In genomic region chr3:33030246-33030645, GRCh38 we compare ENCODE assay signal across 20 cellular contexts.
A peak's percentile ranks its signal among the peaks of the same experiment; 100 is the strongest.
DNase-seq lines count a peak whose midpoint lies in the region; ATAC-seq and TF ChIP-seq lines count a peak whose summit lies in the region.
"Had no signal": no experiment of that assay in that cellular context is flagged by ENCODE, and none has a peak within 500 bp of the region (broad histone marks: within the 10 kb centered on the region; RNA-seq: fewer than 3 reads in every experiment).

No MANE protein-coding gene starts in this region.

- H3K4me3 Mint-ChIP-seq in activated CD8-positive, alpha-beta memory T cell treated with anti-CD3 and anti-CD28 coated beads, Interleukin-2, amount 10 ng/mL, durations not matched to agents 7 days and 5 days = no peak overlapping the region
- peak overlapping the region in 3 of 8 donors; percentile 51 to 59 (median 54) for H3K4me3 Mint-ChIP-seq in CD4-positive, alpha-beta memory T cell
- H3K4me3 Mint-ChIP-seq in activated T-helper 2 cell treated with anti-CD3 and anti-CD28 coated beads, Interferon-gamma antibody, Interleukin-2, Interleukin-4, amounts not matched to agents 10 μg/mL and 5 μg/mL and 100 μg/mL, durations not matched to agents 14 hours and 24 hours and 36 hours (ENCODE audit: low read depth) = no peak overlapping the region
- H3K4me3 Mint-ChIP-seq: GM23338 had no signal

- no peaks in the 10 kb centered on the region for H3K27me3 Mint-ChIP-seq in activated CD8-positive, alpha-beta memory T cell treated with anti-CD3 and anti-CD28 coated beads, Interleukin-2, amount 10 ng/mL, durations not matched to agents 7 days and 5 days
- H3K27me3 Mint-ChIP-seq in CD4-positive, alpha-beta memory T cell = no peaks in the 10 kb centered on the region
- no peaks in the 10 kb centered on the region for H3K27me3 Mint-ChIP-seq in activated T-helper 2 cell treated with anti-CD3 and anti-CD28 coated beads, Interferon-gamma antibody, Interleukin-2, Interleukin-4, amounts not matched to agents 10 μg/mL and 5 μg/mL and 100 μg/mL, durations not matched to agents 14 hours and 24 hours and 36 hours (ENCODE audit: low read depth)

- H3K27ac ChIP-seq in CD4-positive, alpha-beta memory T cell (ENCODE audit: low read depth, low read length) = no peak overlapping the region
- H3K27ac ChIP-seq: A549 had no signal

- POLR2A ChIA-PET in CD4-positive, alpha-beta memory T cell (lab: Charles Lee; ENCODE audit: partially characterized antibody) = interaction anchor here (0.6 to 25.0 kb wide), 22 partner anchors 8 to 82 kb away, joined by 3 to 687 read pairs (median 4); partner anchors contain the start of gene CCR4

- no peak for TF ChIP-seq POLR2A in erythroblast (IDR thresholded peaks at IDR 0.05; ENCODE audit: low read length)

- peaks cover 31% of the 10 kb centered on the region for H3K4me1 Mint-ChIP-seq in activated CD8-positive, alpha-beta memory T cell treated with anti-CD3 and anti-CD28 coated beads, Interleukin-2, amount 10 ng/mL, durations not matched to agents 7 days and 5 days
- H3K4me1 Mint-ChIP-seq in CD4-positive, alpha-beta memory T cell = peaks cover 24 to 51% (median 32%) of the 10 kb centered on the region in 4 donors
- H3K4me1 Mint-ChIP-seq in activated T-helper 2 cell treated with anti-CD3 and anti-CD28 coated beads, Interferon-gamma antibody, Interleukin-2, Interleukin-4, amounts not matched to agents 10 μg/mL and 5 μg/mL and 100 μg/mL, durations not matched to agents 14 hours and 24 hours and 36 hours (ENCODE audit: low read depth) = peaks cover 19% of the 10 kb centered on the region

- H3K36me3 Mint-ChIP-seq in activated CD8-positive, alpha-beta memory T cell treated with anti-CD3 and anti-CD28 coated beads, Interleukin-2, amount 10 ng/mL, durations not matched to agents 7 days and 5 days = peaks cover 38% of the 10 kb centered on the region
- H3K36me3 Mint-ChIP-seq in CD4-positive, alpha-beta memory T cell = peaks cover 17 to 34% of the 10 kb centered on the region in 2 donors
- H3K36me3 Mint-ChIP-seq in activated T-helper 2 cell treated with anti-CD3 and anti-CD28 coated beads, Interferon-gamma antibody, Interleukin-2, Interleukin-4, amounts not matched to agents 10 μg/mL and 5 μg/mL and 100 μg/mL, durations not matched to agents 14 hours and 24 hours and 36 hours (ENCODE audit: low read depth) = peaks cover 50% of the 10 kb centered on the region

- H3K36me3 ChIP-seq in CD4-positive, alpha-beta memory T cell (ENCODE audit: insufficient read depth, low read length) = no peaks in the 10 kb centered on the region

- H3K9me3 ChIP-seq in CD4-positive, alpha-beta memory T cell (ENCODE audit: control insufficient read depth in 1 of 2, low read length in 2 of 2) = no peaks in the 10 kb centered on the region
- H3K9me3 ChIP-seq: A549, SK-N-SH had no signal

- no peaks in the 10 kb centered on the region for H3K27me3 ChIP-seq in CD4-positive, alpha-beta memory T cell (ENCODE audit: insufficient read depth, low read length)

- H3K27ac Mint-ChIP-seq in activated CD8-positive, alpha-beta memory T cell treated with anti-CD3 and anti-CD28 coated beads, Interleukin-2, amount 10 ng/mL, durations not matched to agents 7 days and 5 days = peak overlapping the region; percentile 22
- H3K27ac Mint-ChIP-seq in CD4-positive, alpha-beta memory T cell = peak overlapping the region; percentile 52 to 94 (median 83)
- H3K27ac Mint-ChIP-seq in activated T-helper 2 cell treated with anti-CD3 and anti-CD28 coated beads, Interferon-gamma antibody, Interleukin-2, Interleukin-4, amounts not matched to agents 10 μg/mL and 5 μg/mL and 100 μg/mL, durations not matched to agents 14 hours and 24 hours and 36 hours = peak overlapping the region; percentile 81
- H3K27ac Mint-ChIP-seq: GM23338 had no signal

- CTCF ChIA-PET in activated CD8-positive, alpha-beta memory T cell treated with anti-CD3 and anti-CD28 coated beads, Interleukin-2, amount 10 ng/mL, durations not matched to agents 7 days and 5 days (lab: Charles Lee) = interaction anchor here (0.9 to 8.7 kb wide), 17 partner anchors 11 to 342 kb away, joined by 3 to 96 read pairs (median 5); no protein-coding TSS in a partner anchor
- CTCF ChIA-PET in CD4-positive, alpha-beta memory T cell (lab: Charles Lee; ENCODE audit: partially characterized antibody) = interaction anchor here (0.7 to 11.4 kb wide), 15 partner anchors 11 to 101 kb away, joined by 3 to 171 read pairs (median 6); partner anchors contain the start of gene CCR4

- intact Hi-C loops in CD4-positive, alpha-beta memory T cell (cut with micrococcal nuclease) = loop anchor here (1.0 to 2.0 kb wide), 4 partner anchors 15 to 83 kb away; partner anchors contain the start of gene CCR4
- intact Hi-C loops in activated T-helper 2 cell treated with anti-CD3 and anti-CD28 coated beads, Interferon-gamma antibody, Interleukin-2, Interleukin-4, amounts not matched to agents 10 μg/mL and 5 μg/mL and 100 μg/mL, durations not matched to agents 14 hours and 24 hours and 36 hours (cut with micrococcal nuclease) = loop anchor here (1.0 to 2.0 kb wide), 4 partner anchors 17 to 83 kb away; no protein-coding TSS in a partner anchor

- DNase-seq in activated CD8-positive, alpha-beta memory T cell treated with anti-CD3 and anti-CD28 coated beads, Interleukin-2, amount 10 ng/mL, durations not matched to agents 7 days and 5 days = no peak
- DNase-seq in activated CD8-positive, alpha-beta memory T cell treated with anti-CD3 and anti-CD28 coated beads, Interleukin-2, amount 50 U/mL, for 48 hours = no peak
- DNase-seq in CD4-positive, alpha-beta memory T cell = no peak
- peak; percentile 25 for DNase-seq in NCI-H82 (lab: John Stamatoyannopoulos, UW)
- no peak for DNase-seq in activated T-helper 2 cell treated with anti-CD3 and anti-CD28 coated beads, Interferon-gamma antibody, Interleukin-2, Interleukin-4, amounts not matched to agents 10 μg/mL and 5 μg/mL and 100 μg/mL, durations not matched to agents 14 hours and 24 hours and 36 hours (ENCODE audit: low spot score)
- no peak for DNase-seq in erythroblast (lab: John Stamatoyannopoulos, UW)
- DNase-seq in NCI-H526 (lab: John Stamatoyannopoulos, UW) = no peak
- DNase-seq: HCEC 1CT, KG1, NCI-H1417 treated with DMSO at 0.1 percent for 48 hours, NCI-H1930, NCI-H2171, NCI-H446, PC-3, RPMI8226, SHP77 treated with DMSO at 0.1 percent for 48 hours, SK-N-SH had no signal

- H3K9me3 Mint-ChIP-seq in activated CD8-positive, alpha-beta memory T cell treated with anti-CD3 and anti-CD28 coated beads, Interleukin-2, amount 10 ng/mL, durations not matched to agents 7 days and 5 days (ENCODE audit: low read depth) = no peaks in the 10 kb centered on the region
- no peaks in the 10 kb centered on the region for H3K9me3 Mint-ChIP-seq in CD4-positive, alpha-beta memory T cell
- peaks cover 5% of the 10 kb centered on the region for H3K9me3 Mint-ChIP-seq in activated T-helper 2 cell treated with anti-CD3 and anti-CD28 coated beads, Interferon-gamma antibody, Interleukin-2, Interleukin-4, amounts not matched to agents 10 μg/mL and 5 μg/mL and 100 μg/mL, durations not matched to agents 14 hours and 24 hours and 36 hours
- H3K9me3 Mint-ChIP-seq: GM23338 had no signal

- peaks cover 29% of the 10 kb centered on the region for H3K4me1 ChIP-seq in CD4-positive, alpha-beta memory T cell (ENCODE audit: insufficient read depth, low read length)

- H3K4me3 ChIP-seq in CD4-positive, alpha-beta memory T cell (ENCODE audit: low read length in 2 of 2) = no peak overlapping the region
- H3K4me3 ChIP-seq: A549, GM23338 had no signal

- peak; percentile 5 for ATAC-seq in activated CD8-positive, alpha-beta memory T cell treated with anti-CD3 and anti-CD28 coated beads, Interleukin-2, amount 10 ng/mL, durations not matched to agents 7 days and 5 days
- ATAC-seq in HG03025 (IDR thresholded peaks at IDR 0.05; ENCODE audit: low FRiP score, unreplicated experiment) = no peak
- ATAC-seq: PC-3 had no signal

Comparison
In these comparisons a context has a peak if more than half of its experiments do, and no peak if none do; other contexts are left out.
1. H3K27ac Mint-ChIP-seq: peak in every context shown above with its lines; median percentile 83 in CD4-positive, alpha-beta memory T cell; 81 in activated T-helper 2 cell treated with anti-CD3 and anti-CD28 coated beads, Interferon-gamma antibody, Interleukin-2, Interleukin-4, amounts not matched to agents 10 μg/mL and 5 μg/mL and 100 μg/mL, durations not matched to agents 14 hours and 24 hours and 36 hours; 22 in activated CD8-positive, alpha-beta memory T cell treated with anti-CD3 and anti-CD28 coated beads, Interleukin-2, amount 10 ng/mL, durations not matched to agents 7 days and 5 days.